21 cellular contexts compared by ENCODE assay signal in the genomic region with DNA sequence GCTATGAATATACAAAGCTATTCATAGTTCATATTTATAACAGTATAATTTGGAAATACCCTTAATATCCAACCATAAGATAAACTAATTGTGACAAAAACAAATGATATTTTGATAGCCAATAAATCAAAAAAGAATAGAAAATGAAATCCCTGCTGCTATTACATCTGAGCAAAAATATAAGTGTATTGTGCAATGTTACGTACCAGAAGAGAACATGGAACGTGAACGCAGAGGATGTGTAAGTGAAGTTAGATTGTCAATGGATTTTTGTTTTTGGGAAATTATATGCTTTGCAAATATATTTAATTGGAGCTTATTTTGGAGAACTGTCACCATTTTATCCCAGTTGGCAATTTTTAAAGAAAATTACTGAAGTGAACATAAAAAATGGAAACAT. TPM values are rescaled to one million over a fixed set of nuclear protein-coding genes. Genes with fewer than 3 reads are reported as not detected.
DNase-seq lines count a peak whose midpoint lies in the region; ATAC-seq and TF ChIP-seq lines count a peak whose summit lies in the region.
"Had no signal": no experiment of that assay in that cellular context is flagged by ENCODE, and none has a peak within 500 bp of the region (broad histone marks: within the 10 kb centered on the region; RNA-seq: fewer than 3 reads in every experiment).

No MANE protein-coding gene starts in this region.

- H3K79me2 ChIP-seq in DOHH2 (ENCODE audit: control insufficient read depth, low read length) = peaks cover 75% of the 10 kb centered on the region
- peaks cover 48% of the 10 kb centered on the region for H3K79me2 ChIP-seq in SU-DHL-6 (ENCODE audit: insufficient read depth, low read length)

- H2AK9ac ChIP-seq in IMR-90 (replicated peaks; ENCODE audit: low read depth, low read length, poor library complexity) = no peak overlapping the region

- CTCF ChIA-PET in IMR-90 (lab: Yijun Ruan, JAX) = no interaction called here

- ATAC-seq in IMR-90 (ENCODE audit: low read depth) (no peak), left cardiac atrium (no peak)
- ATAC-seq: CD8-positive, alpha-beta T cell; GM12878 had no signal

- no peaks in the 10 kb centered on the region for H3K27me3 ChIP-seq in DOHH2 (ENCODE audit: control insufficient read depth, low read length)
- no peaks in the 10 kb centered on the region for H3K27me3 ChIP-seq in IMR-90 (ENCODE audit: control insufficient read depth, insufficient read depth, low read length)
- H3K27me3 ChIP-seq in SU-DHL-6 (ENCODE audit: low read length) = no peaks in the 10 kb centered on the region
- H3K27me3 ChIP-seq in neutrophil = no peaks in the 10 kb centered on the region
- H3K27me3 ChIP-seq in transverse colon = no peaks in the 10 kb centered on the region
- H3K27me3 ChIP-seq: BLaER1 had no signal

- no peak overlapping the region for H3K4ac ChIP-seq in IMR-90 (ENCODE audit: low read depth, low read length)

- no peak overlapping the region for H2BK5ac ChIP-seq in IMR-90 (ENCODE audit: low read depth, low read length, poor library complexity, severe bottlenecking)

- intact Hi-C loops in IMR-90 (cut with micrococcal nuclease) = no loop called here
- intact Hi-C loops in transverse colon (cut with DNase I; ENCODE audit: low total_unique reads) = no loop called here
- intact Hi-C loops in left cardiac atrium (cut with DNase I) = no loop called here

- TF ChIP-seq RAD21 in IMR-90 (IDR thresholded peaks at IDR 0.05; ENCODE audit: low read length) = no peak

- H4K20me1 ChIP-seq in DOHH2 (ENCODE audit: control insufficient read depth, insufficient read depth, low read depth, low read length) = no peaks in the 10 kb centered on the region
- H4K20me1 ChIP-seq in IMR-90 (ENCODE audit: insufficient read depth, low read length) = no peaks in the 10 kb centered on the region
- H4K20me1 ChIP-seq in SU-DHL-6 (ENCODE audit: low read depth, low read length) = no peaks in the 10 kb centered on the region

- no peak overlapping the region for H3K27ac ChIP-seq in DOHH2 (ENCODE audit: low read depth, low read length)
- H3K27ac ChIP-seq in IMR-90 (ENCODE audit: insufficient read depth, low read length) = no peak overlapping the region
- peak overlapping the region; percentile 94 for H3K27ac ChIP-seq in SU-DHL-6 (ENCODE audit: low read depth, low read length)
- peak overlapping the region; percentile 83 for H3K27ac ChIP-seq in neutrophil
- no peak overlapping the region for H3K27ac ChIP-seq in transverse colon
- H3K27ac ChIP-seq: BLaER1 had no signal

- H3F3A ChIP-seq in DOHH2 (ENCODE audit: control insufficient read depth, insufficient read depth) (peaks cover 24% of the 10 kb centered on the region), SU-DHL-6 (ENCODE audit: insufficient read depth) (peaks cover 45% of the 10 kb centered on the region)

- H3K9me2 ChIP-seq in DOHH2 (replicated peaks; ENCODE audit: control insufficient read depth, low read length) = no peaks in the 10 kb centered on the region
- H3K9me2 ChIP-seq in SU-DHL-6 (replicated peaks; ENCODE audit: insufficient read depth, low read length) = no peaks in the 10 kb centered on the region

- no peak overlapping the region for H3K23ac ChIP-seq in IMR-90 (ENCODE audit: low read depth, low read length)

- H3K4me2 ChIP-seq in DOHH2 (ENCODE audit: low read length) (peak overlapping the region; percentile 92), IMR-90 (ENCODE audit: low read depth, low read length) (no peak overlapping the region), SU-DHL-6 (ENCODE audit: low read depth, low read length, poor library complexity, severe bottlenecking) (peak overlapping the region; percentile 99)

- no peak overlapping the region for H4K5ac ChIP-seq in IMR-90 (ENCODE audit: low read depth, low read length)

- peaks cover 12% of the 10 kb centered on the region for H3K9me3 ChIP-seq in DOHH2 (ENCODE audit: control insufficient read depth, insufficient read depth, low read length)
- H3K9me3 ChIP-seq in IMR-90 (ENCODE audit: control insufficient read depth, insufficient read depth, low read length) = no peaks in the 10 kb centered on the region; the same call in 1 of the 2 replicates
- peaks cover 12% of the 10 kb centered on the region; the same call in 1 of the 2 replicates for H3K9me3 ChIP-seq in SU-DHL-6 (ENCODE audit: insufficient read depth, low read length)
- no peaks in the 10 kb centered on the region for H3K9me3 ChIP-seq in neutrophil
- no peaks in the 10 kb centered on the region for H3K9me3 ChIP-seq in transverse colon
- H3K9me3 ChIP-seq: BE2C, Caco-2 had no signal

- H3K9me1 ChIP-seq in IMR-90 (ENCODE audit: insufficient read depth, low read length) = no peaks in the 10 kb centered on the region

- H4K8ac ChIP-seq in IMR-90 (ENCODE audit: low read depth in 2 of 2, low read length in 2 of 2) = no peak overlapping the region

- no peak overlapping the region for H2AFZ ChIP-seq in IMR-90 (replicated peaks; ENCODE audit: low read length, poor library complexity)
- no peak overlapping the region for H2AFZ ChIP-seq in SU-DHL-6 (ENCODE audit: low read depth, low read length, severe bottlenecking)

- in situ Hi-C loops in IMR-90 (cut with MboI; ENCODE audit: low sequenced_read_pairs) (no loop called here), transverse colon (cut with MboI; ENCODE audit: low pct_ligation_motif_present in 1 of 4, low pct_unique_long_range_greater_than_20kb in 1 of 4, low sequenced_read_pairs in 3 of 4) (loop anchor here in 2 of 4 donors (25.0 kb wide), 2 partner anchors 138 to 538 kb away; partner anchors contain the start of gene FOXB2 (in 1 of the 2))

- DNase-seq in IMR-90 (no peak), putamen (ENCODE audit: low spot score) (no peak), transverse colon (no peak), left cardiac atrium (no peak)
- DNase-seq: 8988T; ACHN; BE2C; C1 segment of cervical spinal cord; Caco-2; Calu3; CD4-positive, alpha-beta T cell; CD8-positive, alpha-beta T cell; DMS79 treated with DMSO at 0.1 percent for 48 hours; EL; GDM1 had no signal

- H3K79me1 ChIP-seq in IMR-90 (ENCODE audit: low read depth in 1 of 2, low read length in 2 of 2) = peaks cover 0 to 5% of the 10 kb centered on the region in 2 experiments; a peak in 2 of 4 replicates

- no peak overlapping the region for H3K4me3 ChIP-seq in DOHH2 (ENCODE audit: low read length)
- H3K4me3 ChIP-seq in IMR-90 (ENCODE audit: insufficient read depth, low read depth, low read length) = no peak overlapping the region
- H3K4me3 ChIP-seq in SU-DHL-6 (ENCODE audit: insufficient read depth, low read length, poor library complexity, severe bottlenecking) = peak overlapping the region; percentile 9
- H3K4me3 ChIP-seq in neutrophil (ENCODE audit: low read depth in 1 of 2, low read length in 1 of 2) = no peak overlapping the region
- H3K4me3 ChIP-seq in transverse colon = no peak overlapping the region
- H3K4me3 ChIP-seq: BLaER1, GM12878 had no signal

- no peak overlapping the region for H3K14ac ChIP-seq in IMR-90 (replicated peaks; ENCODE audit: low read depth, low read length)

- no peak overlapping the region for H2BK15ac ChIP-seq in IMR-90 (ENCODE audit: low read depth, low read length)

- H3K36me3 ChIP-seq in DOHH2 (ENCODE audit: control insufficient read depth, low read length) (peaks cover 43% of the 10 kb centered on the region), IMR-90 (ENCODE audit: control insufficient read depth, insufficient read depth, low read length) (no peaks in the 10 kb centered on the region), SU-DHL-6 (ENCODE audit: low read length) (peaks cover 13% of the 10 kb centered on the region), neutrophil (no peaks in the 10 kb centered on the region), transverse colon (no peaks in the 10 kb centered on the region)
- H3K36me3 ChIP-seq: BE2C had no signal

- POLR2A ChIA-PET in IMR-90 (lab: Charles Lee; ENCODE audit: unreplicated experiment) = no interaction called here

- TF ChIP-seq CTCF in DOHH2 (IDR thresholded peaks at IDR 0.05; ENCODE audit: low read depth, low read length, poor library complexity, severe bottlenecking) = no peak
- TF ChIP-seq CTCF in IMR-90 (conservative IDR thresholded peaks at IDR 0.05; ENCODE audit: low read depth, low read length) = no peak
- TF ChIP-seq CTCF in SU-DHL-6 (IDR thresholded peaks at IDR 0.05; ENCODE audit: insufficient read depth, low read length, poor library complexity, severe bottlenecking) = no peak
- no peak for TF ChIP-seq CTCF in neutrophil (IDR thresholded peaks at IDR 0.05)
- TF ChIP-seq CTCF in transverse colon (IDR thresholded peaks at IDR 0.05) = no peak

- no peak overlapping the region for H3K56ac ChIP-seq in IMR-90 (ENCODE audit: extremely low read depth, insufficient read depth, low read length)

- TF ChIP-seq EP300 in transverse colon (IDR thresholded peaks at IDR 0.05; ENCODE audit: low read depth) = no peak

- H3K4me1 ChIP-seq in DOHH2 (ENCODE audit: control insufficient read depth, low read length) = peaks cover 71% of the 10 kb centered on the region
- no peaks in the 10 kb centered on the region for H3K4me1 ChIP-seq in IMR-90 (ENCODE audit: control insufficient read depth, insufficient read depth, low read length)
- peaks cover 44 to 58% of the 10 kb centered on the region in 2 experiments for H3K4me1 ChIP-seq in neutrophil (ENCODE audit: control insufficient read depth in 1 of 2, insufficient read depth in 1 of 2, low read depth in 1 of 2, low read length in 1 of 2)
- H3K4me1 ChIP-seq in transverse colon = peaks cover 7 to 36% (median 17%) of the 10 kb centered on the region in 4 donors
- H3K4me1 ChIP-seq: BE2C, Caco-2 had no signal

- dilution Hi-C loops in IMR-90 (cut with HindIII; ENCODE audit: low sequenced_read_pairs, unreplicated experiment) = no loop called here

- WGBS in IMR-90 (ENCODE audit: extremely low coverage in 2 of 2, insufficient read length in 1 of 2), 2 experiments = no CpG with 5 or more reads among the region's 3 CpGs
- 80 to 91% methylated on average over 3 of the region's 3 CpGs for WGBS in transverse colon (ENCODE audit: low coverage in 1 of 2), 2 donors

- no TSS peak for BruUV-seq in IMR-90 (replicated peaks; lab: Mats Ljungman, UMichigan)

- no peak overlapping the region for H2BK20ac ChIP-seq in IMR-90 (ENCODE audit: low read depth, low read length)

- no peak for TF ChIP-seq POLR2A in IMR-90 (IDR thresholded peaks at IDR 0.05; ENCODE audit: low read depth, low read length)
- TF ChIP-seq POLR2A in transverse colon (IDR thresholded peaks at IDR 0.05) = no peak

- no peak overlapping the region for H4K91ac ChIP-seq in IMR-90 (ENCODE audit: insufficient read depth, low read depth, low read length)

- H2BK120ac ChIP-seq in IMR-90 (ENCODE audit: low read depth, low read length) = no peak overlapping the region

- H3K9ac ChIP-seq in IMR-90 (ENCODE audit: low read depth, low read length) (no peak overlapping the region), SU-DHL-6 (ENCODE audit: low read length) (peak overlapping the region; percentile 49; the same call in 1 of the 2 replicates)
- H3K9ac ChIP-seq: BLaER1 had no signal

- H3K18ac ChIP-seq in IMR-90 (ENCODE audit: low read depth, low read length) = no peak overlapping the region

- H2AK5ac ChIP-seq in IMR-90 (ENCODE audit: low read depth, low read length) = no peak overlapping the region

RNA-seq across cellular contexts. Expression of gene GCNT1, which starts 15.4 kb away (rescaled TPM):
- 10.0 and 46.6 TPM in 2 replicates for total RNA-seq in IMR-90 (2012; rRNA removed)
- 9.3 and 12.5 TPM in 2 replicates for polyA plus RNA-seq in IMR-90 (2012; rRNA removed)
- polyA plus RNA-seq in IMR-90 (2012; cell fraction: cytosol; rRNA removed) = 2.9 and 4.5 TPM in 2 replicates
- polyA plus RNA-seq in IMR-90 (2012; cell fraction: nucleus; rRNA removed; ENCODE audit: low replicate concordance) = 1.8 and 7.6 TPM in 2 replicates
- 10 to 100 TPM; 12.7 to 52.0 (median 27.8) TPM for total RNA-seq in transverse colon
- total RNA-seq in left cardiac atrium = 1 to 10 TPM; 4.3 to 8.4 TPM
- total RNA-seq: A673 had no signal

Comparison
In these comparisons a context has a peak if more than half of its experiments do, and no peak if none do; other contexts are left out.
1. H3K27ac ChIP-seq: peak in SU-DHL-6 (single experiment) and neutrophil (single experiment); none in DOHH2 (single experiment), IMR-90 (single experiment) and transverse colon (0 of 4).